ENCODE assay signal across 10 cellular contexts in genomic region chr1:115779075-115779474, GRCh38. TPM values are rescaled to one million over a fixed set of nuclear protein-coding genes. Genes with fewer than 3 reads are reported as not detected.
"Had no signal": no experiment of that assay in that cellular context is flagged by ENCODE, and none has a peak within 500 bp of the region (broad histone marks: within the 10 kb centered on the region; RNA-seq: fewer than 3 reads in every experiment).

No MANE protein-coding gene starts in this region.

RNA-seq across cellular contexts. Expression of gene CASQ2, which starts 10.6 kb away (rescaled TPM):
- total RNA-seq: naive thymus-derived CD8-positive, alpha-beta T cell; natural killer cell; natural killer cell treated with Interleukin-12 subunit alpha and Interleukin-12 subunit beta and Interleukin-15 and Interleukin-18, amount 100 ng/mL, for 72 hours; osteoblast; osteocyte; progenitor cell of endocrine pancreas; pulmonary artery endothelial cell; renal cortical epithelial cell; smooth muscle cell had no signal
- polyA plus RNA-seq: naive thymus-derived CD8-positive, alpha-beta T cell; neural cell; smooth muscle cell had no signal
